In the genomic region with DNA sequence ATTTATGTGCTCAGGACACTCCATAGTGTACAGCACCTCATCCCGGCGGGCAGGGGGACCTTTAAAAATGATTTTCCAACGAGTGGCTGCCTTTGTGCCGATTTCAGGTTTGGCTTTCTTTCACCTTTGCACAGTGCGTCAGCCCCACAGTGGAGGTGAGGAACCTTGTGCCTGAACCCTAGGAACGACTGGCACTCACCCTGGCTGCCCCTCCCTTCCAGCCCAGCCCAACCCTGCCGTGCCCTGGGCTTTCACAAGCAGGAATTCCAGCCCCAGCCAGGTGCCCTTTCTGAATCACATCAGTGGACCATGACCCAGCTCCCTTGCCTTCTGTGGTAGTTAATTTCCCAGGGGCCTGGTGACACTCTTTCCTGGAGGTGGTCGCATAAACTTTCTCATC, we compare ENCODE assay signal across 8 cellular contexts. TPM values are rescaled to one million over a fixed set of nuclear protein-coding genes. Genes with fewer than 3 reads are reported as not detected.
A peak's percentile ranks its signal among the peaks of the same experiment; 100 is the strongest.
DNase-seq lines count a peak whose midpoint lies in the region; ATAC-seq and TF ChIP-seq lines count a peak whose summit lies in the region.

No MANE protein-coding gene starts in this region.

- no peak for TF ChIP-seq POLR2A in tibial nerve (IDR thresholded peaks at IDR 0.05)

- in situ Hi-C loops in GM13976 (cut with MboI; ENCODE audit: low sequenced_read_pairs, unreplicated experiment) = no loop called here

- H3K27ac ChIP-seq in colonic mucosa (peak overlapping the region; percentile 85), tibial nerve (peak overlapping the region in 2 of 4 donors; percentile 7 to 84)

- peak overlapping the region; percentile 58 for H3K4me3 ChIP-seq in colonic mucosa
- H3K4me3 ChIP-seq in mononuclear cell (ENCODE audit: low read length) = peak overlapping the region; percentile 51
- peak overlapping the region in 1 of 4 donors; percentile 49 for H3K4me3 ChIP-seq in tibial nerve

- no peaks in the 10 kb centered on the region for H3K9me3 ChIP-seq in colonic mucosa
- H3K9me3 ChIP-seq in mononuclear cell (ENCODE audit: low read depth, low read length) = no peaks in the 10 kb centered on the region
- H3K9me3 ChIP-seq in tibial nerve = no peaks in the 10 kb centered on the region

- H3K9ac ChIP-seq in colonic mucosa (ENCODE audit: low read depth in 2 of 2, low read length in 2 of 2) = peak overlapping the region; percentile 53 to 79

- no peak for DNase-seq in stimulated activated naive CD8-positive, alpha-beta T cell treated with anti-CD3 and anti-CD28 coated beads, Interleukin-15, Interleukin-2, amounts not matched to agents 100 U/mL and 50 U/mL, for 24 hours
- DNase-seq in colonic mucosa (peak; percentile 80), anterior cingulate cortex (lab: John Stamatoyannopoulos, UW) (no peak), tibial nerve (ENCODE audit: low spot score in 2 of 2) (no peak), SKM-1 treated with dmso at 0.1 percent for 144 hours (lab: John Stamatoyannopoulos, UW; ENCODE audit: unreplicated experiment) (no peak), GM13976 (ENCODE audit: low spot score) (no peak)

- no peak overlapping the region for H3K27ac Mint-ChIP-seq in stimulated activated naive CD8-positive, alpha-beta T cell treated with anti-CD3 and anti-CD28 coated beads, Interleukin-15, Interleukin-2, amounts not matched to agents 100 ng/mL and 50 ng/mL, for 24 hours

- H3K4me1 ChIP-seq in colonic mucosa (no peaks in the 10 kb centered on the region), mononuclear cell (ENCODE audit: insufficient read depth, low read length) (peaks cover 48% of the 10 kb centered on the region), tibial nerve (peaks cover 0 to 31% (median 3%) of the 10 kb centered on the region in 4 donors)

- ATAC-seq in stimulated activated naive CD8-positive, alpha-beta T cell treated with anti-CD3 and anti-CD28 coated beads, Interleukin-15, Interleukin-2, amounts not matched to agents 100 U/mL and 50 U/mL, for 24 hours = no peak

- no peaks in the 10 kb centered on the region for H3K36me3 ChIP-seq in colonic mucosa
- H3K36me3 ChIP-seq in tibial nerve = no peaks in the 10 kb centered on the region

- no peaks in the 10 kb centered on the region for H3K9me3 Mint-ChIP-seq in stimulated activated naive CD8-positive, alpha-beta T cell treated with anti-CD3 and anti-CD28 coated beads, Interleukin-15, Interleukin-2, amounts not matched to agents 100 ng/mL and 50 ng/mL, for 24 hours

- H3K4me1 Mint-ChIP-seq in stimulated activated naive CD8-positive, alpha-beta T cell treated with anti-CD3 and anti-CD28 coated beads, Interleukin-15, Interleukin-2, amounts not matched to agents 100 ng/mL and 50 ng/mL, for 24 hours (ENCODE audit: low read depth) = peaks cover 39% of the 10 kb centered on the region

- peaks cover 6% of the 10 kb centered on the region for H3K36me3 Mint-ChIP-seq in stimulated activated naive CD8-positive, alpha-beta T cell treated with anti-CD3 and anti-CD28 coated beads, Interleukin-15, Interleukin-2, amounts not matched to agents 100 ng/mL and 50 ng/mL, for 24 hours (ENCODE audit: low read depth)

- no peak for TF ChIP-seq EP300 in tibial nerve (IDR thresholded peaks at IDR 0.05)

- H3K27me3 Mint-ChIP-seq in stimulated activated naive CD8-positive, alpha-beta T cell treated with anti-CD3 and anti-CD28 coated beads, Interleukin-15, Interleukin-2, amounts not matched to agents 100 ng/mL and 50 ng/mL, for 24 hours = no peaks in the 10 kb centered on the region

- H3K4me3 Mint-ChIP-seq in stimulated activated naive CD8-positive, alpha-beta T cell treated with anti-CD3 and anti-CD28 coated beads, Interleukin-15, Interleukin-2, amounts not matched to agents 100 ng/mL and 50 ng/mL, for 24 hours = peak overlapping the region; percentile 35

- intact Hi-C loops in colonic mucosa (cut with DNase I) = no loop called here

- TF ChIP-seq CTCF in colonic mucosa (IDR thresholded peaks at IDR 0.05) = no peak
- TF ChIP-seq CTCF in tibial nerve (IDR thresholded peaks at IDR 0.05) = no peak
- no peak for TF ChIP-seq CTCF in GM13976 (IDR thresholded peaks at IDR 0.05; ENCODE audit: borderline replicate concordance, control extremely low read depth, extremely low read depth, insufficient read depth, missing control alignments)

- WGBS in tibial nerve, 2 donors = 74 to 94% methylated on average over 6 to 8 of the region's 8 CpGs

- no peaks in the 10 kb centered on the region for H3K27me3 ChIP-seq in colonic mucosa
- H3K27me3 ChIP-seq in mononuclear cell (ENCODE audit: insufficient read depth, low read length) = no peaks in the 10 kb centered on the region
- H3K27me3 ChIP-seq in tibial nerve = peaks cover 0 to 10% of the 10 kb centered on the region in 2 donors

RNA-seq across cellular contexts. Expression of a gene that starts 1.3 kb away (rescaled TPM):
- 10 to 100 TPM; 57.3 to 73.1 TPM for total RNA-seq in colonic mucosa
- 13.5 TPM for total RNA-seq in mononuclear cell
- total RNA-seq in tibial nerve = 10 to 100 TPM in 3 of 4 donors, 1 to 10 TPM in 1; 7.1 to 20.3 (median 13.3) TPM
